ENCODE assay signal across 1 cellular context in the genomic region with DNA sequence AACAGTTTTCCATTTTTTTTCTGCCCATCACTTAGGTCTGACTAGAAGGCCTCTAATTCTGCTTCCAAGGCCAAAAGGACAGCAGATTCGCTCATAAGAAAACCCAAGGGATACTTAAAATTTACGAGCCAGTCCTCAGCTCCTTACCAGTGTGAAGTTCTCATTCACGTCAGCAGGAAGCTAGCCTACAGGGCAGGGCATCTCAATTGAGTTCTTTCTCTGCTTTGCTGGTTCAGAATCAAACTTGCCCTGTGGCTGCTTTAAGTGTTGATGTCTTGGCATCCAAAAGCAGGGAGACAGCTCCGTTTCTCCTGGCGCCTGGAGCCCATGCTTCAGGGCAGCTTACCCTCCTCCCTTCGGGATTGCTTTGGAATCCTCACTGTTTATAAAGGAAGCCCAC.
TF ChIP-seq lines count a peak whose summit lies in the region.

No MANE protein-coding gene starts in this region.

TF ChIP-seq in GM23338, 12 proteins besides CTCF, POLR2A, EP300 and RAD21 (continued from another document):
- TF ChIP-seq, protein P1, sequence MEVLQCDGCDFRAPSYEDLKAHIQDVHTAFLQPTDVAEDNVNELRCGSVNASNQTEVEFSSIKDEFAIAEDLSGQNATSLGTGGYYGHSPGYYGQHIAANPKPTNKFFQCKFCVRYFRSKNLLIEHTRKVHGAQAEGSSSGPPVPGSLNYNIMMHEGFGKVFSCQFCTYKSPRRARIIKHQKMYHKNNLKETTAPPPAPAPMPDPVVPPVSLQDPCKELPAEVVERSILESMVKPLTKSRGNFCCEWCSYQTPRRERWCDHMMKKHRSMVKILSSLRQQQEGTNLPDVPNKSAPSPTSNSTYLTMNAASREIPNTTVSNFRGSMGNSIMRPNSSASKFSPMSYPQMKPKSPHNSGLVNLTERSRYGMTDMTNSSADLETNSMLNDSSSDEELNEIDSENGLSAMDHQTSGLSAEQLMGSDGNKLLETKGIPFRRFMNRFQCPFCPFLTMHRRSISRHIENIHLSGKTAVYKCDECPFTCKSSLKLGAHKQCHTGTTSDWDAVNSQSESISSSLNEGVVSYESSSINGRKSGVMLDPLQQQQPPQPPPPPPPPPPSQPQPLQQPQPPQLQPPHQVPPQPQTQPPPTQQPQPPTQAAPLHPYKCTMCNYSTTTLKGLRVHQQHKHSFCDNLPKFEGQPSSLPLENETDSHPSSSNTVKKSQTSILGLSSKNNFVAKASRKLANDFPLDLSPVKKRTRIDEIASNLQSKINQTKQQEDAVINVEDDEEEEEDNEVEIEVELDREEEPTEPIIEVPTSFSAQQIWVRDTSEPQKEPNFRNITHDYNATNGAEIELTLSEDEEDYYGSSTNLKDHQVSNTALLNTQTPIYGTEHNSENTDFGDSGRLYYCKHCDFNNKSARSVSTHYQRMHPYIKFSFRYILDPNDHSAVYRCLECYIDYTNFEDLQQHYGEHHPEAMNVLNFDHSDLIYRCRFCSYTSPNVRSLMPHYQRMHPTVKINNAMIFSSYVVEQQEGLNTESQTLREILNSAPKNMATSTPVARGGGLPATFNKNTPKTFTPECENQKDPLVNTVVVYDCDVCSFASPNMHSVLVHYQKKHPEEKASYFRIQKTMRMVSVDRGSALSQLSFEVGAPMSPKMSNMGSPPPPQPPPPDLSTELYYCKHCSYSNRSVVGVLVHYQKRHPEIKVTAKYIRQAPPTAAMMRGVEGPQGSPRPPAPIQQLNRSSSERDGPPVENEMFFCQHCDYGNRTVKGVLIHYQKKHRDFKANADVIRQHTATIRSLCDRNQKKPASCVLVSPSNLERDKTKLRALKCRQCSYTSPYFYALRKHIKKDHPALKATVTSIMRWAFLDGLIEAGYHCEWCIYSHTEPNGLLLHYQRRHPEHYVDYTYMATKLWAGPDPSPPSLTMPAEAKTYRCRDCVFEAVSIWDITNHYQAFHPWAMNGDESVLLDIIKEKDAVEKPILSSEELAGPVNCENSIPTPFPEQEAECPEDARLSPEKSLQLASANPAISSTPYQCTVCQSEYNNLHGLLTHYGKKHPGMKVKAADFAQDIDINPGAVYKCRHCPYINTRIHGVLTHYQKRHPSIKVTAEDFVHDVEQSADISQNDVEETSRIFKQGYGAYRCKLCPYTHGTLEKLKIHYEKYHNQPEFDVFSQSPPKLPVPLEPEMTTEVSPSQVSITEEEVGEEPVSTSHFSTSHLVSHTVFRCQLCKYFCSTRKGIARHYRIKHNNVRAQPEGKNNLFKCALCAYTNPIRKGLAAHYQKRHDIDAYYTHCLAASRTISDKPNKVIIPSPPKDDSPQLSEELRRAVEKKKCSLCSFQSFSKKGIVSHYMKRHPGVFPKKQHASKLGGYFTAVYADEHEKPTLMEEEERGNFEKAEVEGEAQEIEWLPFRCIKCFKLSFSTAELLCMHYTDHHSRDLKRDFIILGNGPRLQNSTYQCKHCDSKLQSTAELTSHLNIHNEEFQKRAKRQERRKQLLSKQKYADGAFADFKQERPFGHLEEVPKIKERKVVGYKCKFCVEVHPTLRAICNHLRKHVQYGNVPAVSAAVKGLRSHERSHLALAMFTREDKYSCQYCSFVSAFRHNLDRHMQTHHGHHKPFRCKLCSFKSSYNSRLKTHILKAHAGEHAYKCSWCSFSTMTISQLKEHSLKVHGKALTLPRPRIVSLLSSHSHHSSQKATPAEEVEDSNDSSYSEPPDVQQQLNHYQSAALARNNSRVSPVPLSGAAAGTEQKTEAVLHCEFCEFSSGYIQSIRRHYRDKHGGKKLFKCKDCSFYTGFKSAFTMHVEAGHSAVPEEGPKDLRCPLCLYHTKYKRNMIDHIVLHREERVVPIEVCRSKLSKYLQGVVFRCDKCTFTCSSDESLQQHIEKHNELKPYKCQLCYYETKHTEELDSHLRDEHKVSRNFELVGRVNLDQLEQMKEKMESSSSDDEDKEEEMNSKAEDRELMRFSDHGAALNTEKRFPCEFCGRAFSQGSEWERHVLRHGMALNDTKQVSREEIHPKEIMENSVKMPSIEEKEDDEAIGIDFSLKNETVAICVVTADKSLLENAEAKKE (CRISPR knock-in tag; IDR thresholded peaks at IDR 0.05), result no peak
- TF ChIP-seq JUNB (IDR thresholded peaks at IDR 0.05; ENCODE audit: unreplicated experiment) (no peak), STAT1 (IDR thresholded peaks at IDR 0.05; ENCODE audit: unreplicated experiment) (no peak), ZNF114 (CRISPR knock-in tag; IDR thresholded peaks at IDR 0.05) (no peak)
- TF ChIP-seq, protein P2, sequence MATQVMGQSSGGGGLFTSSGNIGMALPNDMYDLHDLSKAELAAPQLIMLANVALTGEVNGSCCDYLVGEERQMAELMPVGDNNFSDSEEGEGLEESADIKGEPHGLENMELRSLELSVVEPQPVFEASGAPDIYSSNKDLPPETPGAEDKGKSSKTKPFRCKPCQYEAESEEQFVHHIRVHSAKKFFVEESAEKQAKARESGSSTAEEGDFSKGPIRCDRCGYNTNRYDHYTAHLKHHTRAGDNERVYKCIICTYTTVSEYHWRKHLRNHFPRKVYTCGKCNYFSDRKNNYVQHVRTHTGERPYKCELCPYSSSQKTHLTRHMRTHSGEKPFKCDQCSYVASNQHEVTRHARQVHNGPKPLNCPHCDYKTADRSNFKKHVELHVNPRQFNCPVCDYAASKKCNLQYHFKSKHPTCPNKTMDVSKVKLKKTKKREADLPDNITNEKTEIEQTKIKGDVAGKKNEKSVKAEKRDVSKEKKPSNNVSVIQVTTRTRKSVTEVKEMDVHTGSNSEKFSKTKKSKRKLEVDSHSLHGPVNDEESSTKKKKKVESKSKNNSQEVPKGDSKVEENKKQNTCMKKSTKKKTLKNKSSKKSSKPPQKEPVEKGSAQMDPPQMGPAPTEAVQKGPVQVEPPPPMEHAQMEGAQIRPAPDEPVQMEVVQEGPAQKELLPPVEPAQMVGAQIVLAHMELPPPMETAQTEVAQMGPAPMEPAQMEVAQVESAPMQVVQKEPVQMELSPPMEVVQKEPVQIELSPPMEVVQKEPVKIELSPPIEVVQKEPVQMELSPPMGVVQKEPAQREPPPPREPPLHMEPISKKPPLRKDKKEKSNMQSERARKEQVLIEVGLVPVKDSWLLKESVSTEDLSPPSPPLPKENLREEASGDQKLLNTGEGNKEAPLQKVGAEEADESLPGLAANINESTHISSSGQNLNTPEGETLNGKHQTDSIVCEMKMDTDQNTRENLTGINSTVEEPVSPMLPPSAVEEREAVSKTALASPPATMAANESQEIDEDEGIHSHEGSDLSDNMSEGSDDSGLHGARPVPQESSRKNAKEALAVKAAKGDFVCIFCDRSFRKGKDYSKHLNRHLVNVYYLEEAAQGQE (IDR thresholded peaks at IDR 0.05; ENCODE audit: unreplicated experiment), result no peak
